ENCODE assay signal across 8 cellular contexts in genomic region chr14:29926701-29927595, GRCh38. TPM values are rescaled to one million over a fixed set of nuclear protein-coding genes. Genes with fewer than 3 reads are reported as not detected.
DNase-seq lines count a peak whose midpoint lies in the region; ATAC-seq and TF ChIP-seq lines count a peak whose summit lies in the region.

No MANE protein-coding gene starts in this region.

- intact Hi-C loops in cardiac septum (cut with DNase I), result loop anchor here (5.0 to 10.0 kb wide), 2 partner anchors 112 to 185 kb away; no protein-coding TSS in a partner anchor

- H3K4me3 ChIP-seq in adipocyte (ENCODE audit: low read length), result peak overlapping the region; percentile 89

- H3K27me3 ChIP-seq in adipocyte (replicated peaks; ENCODE audit: control insufficient read depth, insufficient read depth, low read length), result no peaks in the 10 kb centered on the region

- ATAC-seq in GM19463 (IDR thresholded peaks at IDR 0.05; ENCODE audit: unreplicated experiment) (peak; percentile 49), omental fat pad (ENCODE audit: low FRiP score) (peak; percentile 31)

- H3K4me1 ChIP-seq in adipocyte (ENCODE audit: control insufficient read depth, insufficient read depth, low read length), result peaks cover 43% of the 10 kb centered on the region

- peak overlapping the region; percentile 86 for H3K9ac ChIP-seq in adipocyte (ENCODE audit: low read length)

- no peaks in the 10 kb centered on the region for H3K36me3 ChIP-seq in adipocyte (ENCODE audit: control insufficient read depth, insufficient read depth, low read length, severe bottlenecking)

- TF ChIP-seq CTCF in omental fat pad (IDR thresholded peaks at IDR 0.05), result no peak

- peak; percentile 67 for DNase-seq in COR-L47 (lab: John Stamatoyannopoulos, UW)
- DNase-seq in KBM-7, result peak; percentile 20
- peak; percentile 81 for DNase-seq in adipocyte (ENCODE audit: low read depth)
- DNase-seq in cardiac septum (ENCODE audit: low spot score), result peak; percentile 75
- DNase-seq in omental fat pad (ENCODE audit: low spot score), result no peak
- no peak for DNase-seq in inferior parietal cortex (ENCODE audit: extremely low spot score)
- no peak for DNase-seq in AML-193 (lab: John Stamatoyannopoulos, UW)

- no peaks in the 10 kb centered on the region for H3K9me3 ChIP-seq in adipocyte (ENCODE audit: control insufficient read depth, low read length)

- in situ Hi-C loops in KBM-7 (cut with MboI; ENCODE audit: low pct_unique_long_range_greater_than_20kb, low sequenced_read_pairs), result no loop called here

RNA-seq across cellular contexts. Expression of gene PRKD1, which starts 0.7 kb away (rescaled TPM):
- total RNA-seq in cardiac septum, result 4.3 TPM
- 10 to 100 TPM in 3 of 4 donors, 1 to 10 TPM in 1; 9.1 to 34.7 (median 14.6) TPM for total RNA-seq in omental fat pad

Comparison
In these comparisons a context has a peak if more than half of its experiments do, and no peak if none do; other contexts are left out.
1. DNase-seq: peak in COR-L47 (single experiment), KBM-7 (single experiment), adipocyte (single experiment) and cardiac septum (single experiment); none in omental fat pad (single experiment), inferior parietal cortex (single experiment) and AML-193 (0 of 2).